Comparison of ENCODE assay signal across 23 cellular contexts in genomic region chr5:68429510-68429909, GRCh38.
"Had no signal": no experiment of that assay in that cellular context is flagged by ENCODE, and none has a peak within 500 bp of the region (broad histone marks: within the 10 kb centered on the region; RNA-seq: fewer than 3 reads in every experiment).

No MANE protein-coding gene starts in this region.

- ATAC-seq: HepG2 had no signal

- DNase-seq: IMR-90, Kasumi-1, MM.1S, NCI-H1092 treated with DMSO at 0.1 percent for 48 hours, NCI-H1436, NCI-H187, NCI-H2029, NCI-H2081 treated with DMSO at 0.1 percent for 48 hours, NCI-H2171, NCI-H226, NCI-H446, NCI-H510A, NCI-H524 treated with DMSO at 0.1 percent for 48 hours, NCI-H69, NCI-H774, Right ventricle myocardium superior, RPMI8226, SIG-M5 had no signal

- H3K4me3 ChIP-seq: SJSA1, SK-N-MC had no signal

- H3K36me3 ChIP-seq: SJSA1 had no signal

- FAIRE-seq: HepG2, RCC 7860 had no signal

- H3K27me3 ChIP-seq: SJSA1 had no signal

- H3K27ac ChIP-seq: KMS-11, SJSA1, SK-N-MC had no signal

- H3K9me3 ChIP-seq: SJSA1 had no signal
